In genomic region chrX:130125090-130125489, GRCh38 we compare ENCODE assay signal across 12 cellular contexts. TPM values are rescaled to one million over a fixed set of nuclear protein-coding genes. Genes with fewer than 3 reads are reported as not detected.
DNase-seq lines count a peak whose midpoint lies in the region; ATAC-seq and TF ChIP-seq lines count a peak whose summit lies in the region.
"Had no signal": no experiment of that assay in that cellular context is flagged by ENCODE, and none has a peak within 500 bp of the region (broad histone marks: within the 10 kb centered on the region; RNA-seq: fewer than 3 reads in every experiment).

No MANE protein-coding gene starts in this region.

- H3K9me3 ChIP-seq in PC-3 (ENCODE audit: low read length) = no peaks in the 10 kb centered on the region

- H3F3A ChIP-seq in PC-3 (ENCODE audit: low read length, unreplicated experiment) = no peaks in the 10 kb centered on the region

- no peak for ATAC-seq in GM19324 (IDR thresholded peaks at IDR 0.05; ENCODE audit: low FRiP score, unreplicated experiment)
- ATAC-seq in PC-3 = no peak
- ATAC-seq: GM12878 had no signal

- H3K9ac ChIP-seq in PC-3 (ENCODE audit: low read length) = no peak overlapping the region

- no peaks in the 10 kb centered on the region for H3K79me2 ChIP-seq in PC-3 (ENCODE audit: low read length)

- intact Hi-C loops in PC-3 (cut with micrococcal nuclease) = no loop called here

- no TSS peak for BruUV-seq in PC-3 (replicated peaks; lab: Mats Ljungman, UMichigan)

- CTCF ChIA-PET in PC-3 (lab: Charles Lee) = no interaction called here

- DNase-seq in amniotic epithelial cell (ENCODE audit: low read depth) (peak; percentile 97), fibroblast of pulmonary artery (ENCODE audit: low read depth) (peak; percentile 83), occipital lobe (lab: John Stamatoyannopoulos, UW) (peak; percentile 10), ureter (ENCODE audit: low spot score) (peak; percentile 77), NCI-H128 (lab: John Stamatoyannopoulos, UW; ENCODE audit: unreplicated experiment) (no peak), PC-3 (no peak)
- DNase-seq: Calu3, MV-4-11, NCI-H748 treated with DMSO at 0.1 percent for 48 hours had no signal

- H3K4me3 ChIP-seq in fibroblast of pulmonary artery (replicated peaks; ENCODE audit: low read depth, low read length) (no peak overlapping the region), PC-3 (ENCODE audit: low read length) (no peak overlapping the region)
- H3K4me3 ChIP-seq: dorsolateral prefrontal cortex, GM12878 had no signal

- H3K4me1 ChIP-seq in PC-3 (ENCODE audit: insufficient read depth, low read length) = peaks cover 5% of the 10 kb centered on the region; the same call in 1 of the 2 replicates

- H3K36me3 ChIP-seq in PC-3 (ENCODE audit: low read depth, low read length) = peaks cover 5% of the 10 kb centered on the region; the same call in 1 of the 2 replicates

- no peaks in the 10 kb centered on the region for H4K20me1 ChIP-seq in PC-3 (ENCODE audit: low read length)

- TF ChIP-seq CTCF in fibroblast of pulmonary artery (IDR thresholded peaks at IDR 0.05; ENCODE audit: low read length, missing control alignments) = no peak
- TF ChIP-seq CTCF in PC-3 (conservative IDR thresholded peaks at IDR 0.05; ENCODE audit: low read depth, low read length) = no peak

- H3K9me2 ChIP-seq in PC-3 (replicated peaks; ENCODE audit: low read length) = no peaks in the 10 kb centered on the region

- H3K27me3 ChIP-seq in PC-3 (ENCODE audit: low read length) = no peaks in the 10 kb centered on the region

- no peak overlapping the region for H3K4me2 ChIP-seq in PC-3 (ENCODE audit: low read length)

- H2AFZ ChIP-seq in PC-3 (ENCODE audit: low read length) = no peak overlapping the region

- H3K27ac ChIP-seq in PC-3 (ENCODE audit: low read length) = no peak overlapping the region

- POLR2A ChIA-PET in PC-3 (lab: Charles Lee; ENCODE audit: unreplicated experiment) = no interaction called here

RNA-seq across cellular contexts. Expression of gene ELF4, which starts 14.8 kb away (rescaled TPM):
- total RNA-seq in occipital lobe = 0.31 TPM
- total RNA-seq in ureter = 28.7 TPM
- total RNA-seq in PC-3 (2014; rRNA removed) = 23.4 and 23.8 TPM in 2 replicates

RNA-seq across cellular contexts. Expression of gene AIFM1, which starts 40.6 kb away (rescaled TPM):
- total RNA-seq in occipital lobe (8.6 TPM), ureter (28.5 TPM), PC-3 (2014; rRNA removed) (51.8 and 57.7 TPM in 2 replicates)

RNA-seq across cellular contexts. Expression of gene RAB33A, which starts 46.7 kb away (rescaled TPM):
- total RNA-seq in occipital lobe (36.5 TPM), ureter (1.9 TPM), PC-3 (2014; rRNA removed) (not detected in 2 replicates)
- total RNA-seq: Calu3 had no signal

Comparison
In these comparisons a context has a peak if more than half of its experiments do, and no peak if none do; other contexts are left out.
1. DNase-seq: peak in amniotic epithelial cell (single experiment), fibroblast of pulmonary artery (single experiment), occipital lobe (single experiment) and ureter (single experiment); none in NCI-H128 (single experiment) and PC-3 (single experiment).
2. RNA of gene ELF4, which starts 14.8 kb away (total RNA-seq): 28.7 TPM in ureter (single experiment) and 23.4 to 23.8 TPM in PC-3; 0.31 TPM in occipital lobe (single experiment); every median in the first group is over 10 times any median in the second.
3. RNA of gene RAB33A, which starts 46.7 kb away (total RNA-seq): 36.5 TPM in occipital lobe (single experiment); 1.9 TPM in ureter (single experiment) and not detected in PC-3; every median in the first group is over 10 times any median in the second.